Comparison of ENCODE assay signal across 8 cellular contexts in the genomic region with DNA sequence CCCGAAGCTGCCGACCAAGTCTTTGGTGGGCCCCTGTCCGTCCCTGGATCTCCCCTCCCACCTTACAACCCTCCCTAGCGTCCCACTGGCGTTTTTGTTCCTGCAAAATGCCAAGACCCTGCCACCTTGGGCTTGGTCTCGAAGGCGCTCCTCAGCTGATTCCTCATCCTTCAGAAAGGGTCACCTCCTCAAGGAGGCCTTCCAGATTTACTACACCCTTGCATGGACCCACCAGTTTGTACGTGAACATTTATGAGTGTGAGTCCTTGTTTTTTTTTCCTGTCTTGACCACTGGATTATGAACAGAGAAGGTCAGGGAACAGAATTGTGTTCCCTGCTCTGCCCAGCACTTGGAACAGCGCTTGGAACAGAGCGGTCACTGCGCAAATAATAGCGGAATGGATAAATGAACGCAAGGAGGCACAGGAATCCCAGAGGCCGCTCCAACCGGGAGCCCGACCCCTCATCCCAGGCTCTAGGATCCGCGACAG. TPM values are rescaled to one million over a fixed set of nuclear protein-coding genes. Genes with fewer than 3 reads are reported as not detected.
DNase-seq lines count a peak whose midpoint lies in the region; ATAC-seq, FAIRE-seq and TF ChIP-seq lines count a peak whose summit lies in the region.

No MANE protein-coding gene starts in this region.

- H2BK120ac ChIP-seq in H1 (replicated peaks; ENCODE audit: low read depth, low read length), result no peak overlapping the region

- peaks cover 3% of the 10 kb centered on the region for H3F3A ChIP-seq in PC-3 (ENCODE audit: low read length, unreplicated experiment)

- H3K27me3 Mint-ChIP-seq in CD4-positive, CD25-positive, alpha-beta regulatory T cell, result peaks cover 36% of the 10 kb centered on the region
- H3K27me3 Mint-ChIP-seq in osteocyte (ENCODE audit: unreplicated experiment), result peaks cover 9% of the 10 kb centered on the region

- no peaks in the 10 kb centered on the region for H3K79me1 ChIP-seq in H1 (ENCODE audit: low read depth, low read length)

- POLR2A ChIA-PET in PC-3 (lab: Charles Lee; ENCODE audit: unreplicated experiment), result no interaction called here
- POLR2A ChIA-PET in H1 (lab: Charles Lee; ENCODE audit: partially characterized antibody), result interaction anchor here (0.7 to 28.2 kb wide), 5 partner anchors 9 to 57 kb away, joined by 4 to 736 read pairs (median 4); partner anchors contain the start of genes NDUFB10, RNF151, RPS2 and TBL3

- peak overlapping the region; percentile 61; the same call in 1 of the 2 replicates for H2BK15ac ChIP-seq in H1 (ENCODE audit: low read length)

- H2AFZ ChIP-seq in PC-3 (ENCODE audit: low read length), result no peak overlapping the region
- no peak overlapping the region for H2AFZ ChIP-seq in H1 (ENCODE audit: low read length)

- no TSS peak for BruUV-seq in PC-3 (replicated peaks; lab: Mats Ljungman, UMichigan)

- no peak for DNase-seq in CD4-positive, CD25-positive, alpha-beta regulatory T cell
- DNase-seq in PC-3, result no peak
- DNase-seq in H1 (ENCODE audit: low read depth in 1 of 2, low spot score in 2 of 2), result no peak
- DNase-seq in osteocyte (ENCODE audit: extremely low spot score, unreplicated experiment), result no peak
- DNase-seq in NOMO-1 treated with dmso at 0.1 percent for 144 hours (lab: John Stamatoyannopoulos, UW; ENCODE audit: unreplicated experiment), result no peak
- no peak for DNase-seq in NCI-H2227 (lab: John Stamatoyannopoulos, UW; ENCODE audit: unreplicated experiment)
- DNase-seq in retina, result no peak

- no peak overlapping the region for H3K18ac ChIP-seq in H1 (ENCODE audit: extremely low read depth, low read length)

- no peak for TF ChIP-seq RAD21 in H1 (IDR thresholded peaks at IDR 0.05 in 1 of 2, conservative IDR thresholded peaks at IDR 0.05 in 1 of 2; ENCODE audit: low read depth in 2 of 2, low read length in 2 of 2)

- no peak for ATAC-seq in CD4-positive, CD25-positive, alpha-beta regulatory T cell (ENCODE audit: low read depth in 2 of 2)
- ATAC-seq in PC-3 (no peak), GM19023 (IDR thresholded peaks at IDR 0.05; ENCODE audit: unreplicated experiment) (no peak)

- H3K56ac ChIP-seq in H1 (replicated peaks; ENCODE audit: insufficient read length, low read depth, low read length), result no peak overlapping the region

- WGBS in H1 (ENCODE audit: extremely low coverage in 1 of 2, insufficient coverage in 1 of 2, insufficient read length in 1 of 2, insufficient replicate concordance in 2 of 2, low coverage in 1 of 2, low lambda C conversion rate in 2 of 2, missing lambda C conversion rate in 1 of 2), 2 experiments, result 34% methylated on average over 18 of the region's 18 CpGs; no CpG with 5 or more reads in 1 of the 2 experiments

- peak overlapping the region; percentile 95 for H3K4me2 ChIP-seq in PC-3 (ENCODE audit: low read length)
- peak overlapping the region; percentile 58 to 97 for H3K4me2 ChIP-seq in H1 (ENCODE audit: insufficient read depth in 1 of 2, low read depth in 2 of 2, low read length in 2 of 2)

- peaks cover 26% of the 10 kb centered on the region for H3K23me2 ChIP-seq in H1 (ENCODE audit: low read depth, low read length)

- H2BK12ac ChIP-seq in H1 (ENCODE audit: low read depth, low read length), result no peak overlapping the region

- TF ChIP-seq CTCF in PC-3 (conservative IDR thresholded peaks at IDR 0.05; ENCODE audit: low read depth, low read length) (no peak), H1 (IDR thresholded peaks at IDR 0.05; ENCODE audit: control extremely low read depth in 1 of 3, insufficient read depth in 1 of 3, low read depth in 1 of 3, low read length in 3 of 3) (no peak; a peak in 1 of 4 replicates), osteocyte (IDR thresholded peaks at IDR 0.05) (no peak)

- H3K9me3 Mint-ChIP-seq in CD4-positive, CD25-positive, alpha-beta regulatory T cell, result peaks cover 0 to 2% (median 0%) of the 10 kb centered on the region in 7 donors
- no peaks in the 10 kb centered on the region for H3K9me3 Mint-ChIP-seq in osteocyte (ENCODE audit: unreplicated experiment)

- no peak overlapping the region for H2BK5ac ChIP-seq in H1 (ENCODE audit: low read depth, low read length)

- TF ChIP-seq POLR2A in H1 (IDR thresholded peaks at IDR 0.05; ENCODE audit: control extremely low read depth in 1 of 2, low read depth in 2 of 2, low read length in 2 of 2), result 0 out of 3 replicates have a peak, but pooled peaks of 1 of the 2 experiments have one; percentile 5

- TF ChIP-seq EP300 in H1 (IDR thresholded peaks at IDR 0.05; ENCODE audit: borderline replicate concordance in 1 of 2, low read depth in 2 of 2, low read length in 2 of 2), result no peak

- H4K5ac ChIP-seq in H1 (ENCODE audit: insufficient read length, low read depth, low read length), result no peak overlapping the region

- peaks cover 5% of the 10 kb centered on the region for H3K36me3 ChIP-seq in CD4-positive, CD25-positive, alpha-beta regulatory T cell (ENCODE audit: control insufficient read depth, insufficient read depth, low read length)
- H3K36me3 ChIP-seq in PC-3 (ENCODE audit: low read depth, low read length) (no peaks in the 10 kb centered on the region; the same call in 1 of the 2 replicates), H1 (ENCODE audit: control insufficient read depth in 2 of 4, insufficient read depth in 4 of 4, low read length in 3 of 4) (peaks cover 2 to 7% (median 3%) of the 10 kb centered on the region in 4 experiments; a peak in 3 of 8 replicates)

- H3K27ac Mint-ChIP-seq in CD4-positive, CD25-positive, alpha-beta regulatory T cell, result no peak overlapping the region
- H3K27ac Mint-ChIP-seq in osteocyte (ENCODE audit: unreplicated experiment), result no peak overlapping the region

- H3K9me3 ChIP-seq in CD4-positive, CD25-positive, alpha-beta regulatory T cell (ENCODE audit: control insufficient read depth in 2 of 2, low read length in 2 of 2), result no peaks in the 10 kb centered on the region
- no peaks in the 10 kb centered on the region for H3K9me3 ChIP-seq in PC-3 (ENCODE audit: low read length)
- no peaks in the 10 kb centered on the region for H3K9me3 ChIP-seq in H1 (ENCODE audit: insufficient read depth in 2 of 2, low read depth in 1 of 2, low read length in 1 of 2)

- peaks cover 25% of the 10 kb centered on the region for H3K4me1 ChIP-seq in CD4-positive, CD25-positive, alpha-beta regulatory T cell (ENCODE audit: control insufficient read depth, insufficient read depth, low read length, poor library complexity, severe bottlenecking)
- H3K4me1 ChIP-seq in PC-3 (ENCODE audit: insufficient read depth, low read length) (peaks cover 47% of the 10 kb centered on the region), H1 (replicated peaks in 1 of 4; ENCODE audit: control insufficient read depth in 3 of 4, insufficient read depth in 4 of 4, low read length in 3 of 4) (peaks cover 3 to 40% (median 27%) of the 10 kb centered on the region in 4 experiments)

- peak overlapping the region; percentile 80 to 92 (median 86) for H3K4me3 Mint-ChIP-seq in CD4-positive, CD25-positive, alpha-beta regulatory T cell
- peak overlapping the region; percentile 71 for H3K4me3 Mint-ChIP-seq in osteocyte (ENCODE audit: unreplicated experiment)

- H3K36me3 Mint-ChIP-seq in CD4-positive, CD25-positive, alpha-beta regulatory T cell, result no peaks in the 10 kb centered on the region
- peaks cover 9% of the 10 kb centered on the region for H3K36me3 Mint-ChIP-seq in osteocyte (ENCODE audit: unreplicated experiment)

- no peak overlapping the region for H4K91ac ChIP-seq in H1 (replicated peaks; ENCODE audit: insufficient read length, low read length)

- H3K4me1 Mint-ChIP-seq in CD4-positive, CD25-positive, alpha-beta regulatory T cell, result peaks cover 0 to 19% (median 8%) of the 10 kb centered on the region in 4 donors
- H3K4me1 Mint-ChIP-seq in osteocyte (ENCODE audit: unreplicated experiment), result peaks cover 11% of the 10 kb centered on the region

- intact Hi-C loops in PC-3 (cut with micrococcal nuclease), result no loop called here

- H3K4me3 ChIP-seq in CD4-positive, CD25-positive, alpha-beta regulatory T cell (ENCODE audit: low read depth, low read length), result peak overlapping the region; percentile 55
- H3K4me3 ChIP-seq in PC-3 (ENCODE audit: low read length), result peak overlapping the region; percentile 90
- peak overlapping the region; percentile 44 to 96 (median 61); a peak in 7 of 8 replicates for H3K4me3 ChIP-seq in H1 (ENCODE audit: extremely low read depth in 1 of 4, insufficient read depth in 2 of 4, low read depth in 3 of 4, low read length in 4 of 4)

- H2AK5ac ChIP-seq in H1 (ENCODE audit: low read depth, low read length), result peak overlapping the region; percentile 86; the same call in 1 of the 2 replicates

- no peak for FAIRE-seq in H1 (lab: Jason Lieb, UNC)

- H3K9ac ChIP-seq in PC-3 (ENCODE audit: low read length), result no peak overlapping the region
- H3K9ac ChIP-seq in H1 (replicated peaks in 1 of 4; ENCODE audit: extremely low read depth in 1 of 4, low read depth in 3 of 4, low read length in 3 of 4), result peak overlapping the region in 1 of 4 experiments; percentile 4; a peak in 1 of 7 replicates

- H3K4ac ChIP-seq in H1 (replicated peaks; ENCODE audit: insufficient read length, low read depth, low read length), result no peak overlapping the region

- H3K79me2 ChIP-seq in PC-3 (ENCODE audit: low read length), result peaks cover 19% of the 10 kb centered on the region
- H3K79me2 ChIP-seq in H1 (ENCODE audit: control insufficient read depth in 1 of 2, insufficient read depth in 2 of 2, low read length in 2 of 2), result peaks cover 0 to 9% of the 10 kb centered on the region in 2 experiments; a peak in 1 of 4 replicates

- H3K27me3 ChIP-seq in CD4-positive, CD25-positive, alpha-beta regulatory T cell (ENCODE audit: control insufficient read depth, insufficient read depth, low read length), result peaks cover 11% of the 10 kb centered on the region
- H3K27me3 ChIP-seq in PC-3 (ENCODE audit: low read length) (no peaks in the 10 kb centered on the region), H1 (replicated peaks in 1 of 4; ENCODE audit: control insufficient read depth in 3 of 4, extremely low read depth in 1 of 4, insufficient read depth in 3 of 4, low read length in 3 of 4) (peaks cover 8 to 40% (median 39%) of the 10 kb centered on the region in 4 experiments; a peak in 6 of 7 replicates)

- no peak overlapping the region for H3K23ac ChIP-seq in H1 (ENCODE audit: insufficient read length)

- no peak overlapping the region for H3K14ac ChIP-seq in H1 (ENCODE audit: insufficient read length)

- no peaks in the 10 kb centered on the region for H4K20me1 ChIP-seq in PC-3 (ENCODE audit: low read length)
- H4K20me1 ChIP-seq in H1 (replicated peaks in 1 of 2; ENCODE audit: control insufficient read depth in 1 of 2, insufficient read depth in 2 of 2, low read length in 2 of 2), result peaks cover 0 to 12% of the 10 kb centered on the region in 2 experiments

- H2BK20ac ChIP-seq in H1 (ENCODE audit: low read length), result no peak overlapping the region

- no peak overlapping the region for H4K8ac ChIP-seq in H1 (ENCODE audit: extremely low read depth, insufficient read depth, low read length)

- CTCF ChIA-PET in PC-3 (lab: Charles Lee), result no interaction called here
- CTCF ChIA-PET in H1 (lab: Charles Lee; ENCODE audit: partially characterized antibody), result interaction anchor here (0.6 to 3.1 kb wide), 7 partner anchors 11 to 550 kb away, joined by 3 to 9 read pairs (median 4); no protein-coding TSS in a partner anchor

- H3K9me2 ChIP-seq in PC-3 (replicated peaks; ENCODE audit: low read length), result no peaks in the 10 kb centered on the region

- H3K27ac ChIP-seq in CD4-positive, CD25-positive, alpha-beta regulatory T cell (ENCODE audit: insufficient read depth, low read length, poor library complexity, severe bottlenecking), result peak overlapping the region; percentile 60
- H3K27ac ChIP-seq in PC-3 (ENCODE audit: low read length) (no peak overlapping the region), H1 (ENCODE audit: low read depth, low read length) (no peak overlapping the region)

RNA-seq across cellular contexts. Expression of gene GFER, which starts 0.9 kb away (rescaled TPM):
- 18.4 TPM for total RNA-seq in CD4-positive, CD25-positive, alpha-beta regulatory T cell
- polyA plus RNA-seq in CD4-positive, CD25-positive, alpha-beta regulatory T cell, result 10 to 100 TPM; 30.5 to 45.5 (median 36.5) TPM
- 66.8 and 77.2 TPM in 2 replicates for total RNA-seq in PC-3 (2014; rRNA removed)
- total RNA-seq in H1 (2021; fragmentation: NEBNext Ultra II Directional; extraction: Animal tissue kit (Norgen Biotek cat#: 25700)), result 37.9 and 45.4 TPM in 2 replicates
- 17.7 and 29.1 TPM in 2 replicates for polyA plus RNA-seq in H1 (2011; rRNA removed)
- 19.6 TPM for polyA plus RNA-seq in H1 (2011; cell fraction: cytosol; rRNA removed)
- polyA plus RNA-seq in H1 (2011; cell fraction: nucleus; rRNA removed), result 36.4 TPM
- 34.2 to 52.3 TPM (median 47.8 TPM) in 4 replicates for polyA plus RNA-seq in H1 (2012, experiment 1 of 2)
- 63.8 TPM for polyA plus RNA-seq in H1 (2012, experiment 2 of 2)
- polyA plus RNA-seq in H1 (2013, experiment 1 of 2), result 33.8 TPM
- polyA plus RNA-seq in H1 (2013, experiment 2 of 2), result 33.2 TPM
- polyA minus RNA-seq in H1 (2011; rRNA and poly(A)+ RNA removed), result 7.9 and 10.7 TPM in 2 replicates
- 21.6 TPM for polyA minus RNA-seq in H1 (2011; cell fraction: cytosol; rRNA and poly(A)+ RNA removed)
- 22.6 TPM for polyA minus RNA-seq in H1 (2011; cell fraction: nucleus; rRNA and poly(A)+ RNA removed)
- total RNA-seq in osteocyte, result 21.2 and 24.7 TPM in 2 replicates

RNA-seq across cellular contexts. Expression of gene NOXO1, which starts 1.8 kb away (rescaled TPM):
- total RNA-seq in CD4-positive, CD25-positive, alpha-beta regulatory T cell, result 0.47 TPM
- polyA plus RNA-seq in CD4-positive, CD25-positive, alpha-beta regulatory T cell, result under 1 TPM in 2 of 4 donors, not detected in 2; 0.16 to 0.35 TPM
- total RNA-seq in PC-3 (2014; rRNA removed) (2.4 and 3.4 TPM in 2 replicates), osteocyte (0.54 and 0.91 TPM in 2 replicates)
- total RNA-seq in H1 (2021; fragmentation: NEBNext Ultra II Directional; extraction: Animal tissue kit (Norgen Biotek cat#: 25700)), result 2.5 and 3.3 TPM in 2 replicates
- polyA plus RNA-seq in H1 (2011; rRNA removed), result 1.3 and 2.6 TPM in 2 replicates
- polyA plus RNA-seq in H1 (2011; cell fraction: cytosol; rRNA removed), result 1.7 TPM
- 2.3 TPM for polyA plus RNA-seq in H1 (2011; cell fraction: nucleus; rRNA removed)
- 0.33 to 1.1 TPM (median 0.74 TPM) in 4 replicates for polyA plus RNA-seq in H1 (2012, experiment 1 of 2)
- 0.58 TPM for polyA plus RNA-seq in H1 (2012, experiment 2 of 2)
- polyA plus RNA-seq in H1 (2013, experiment 1 of 2), result 1.1 TPM
- polyA plus RNA-seq in H1 (2013, experiment 2 of 2), result 1.0 TPM
- polyA minus RNA-seq in H1 (2011; rRNA and poly(A)+ RNA removed), result not detected in 2 replicates
- polyA minus RNA-seq in H1 (2011; cell fraction: cytosol; rRNA and poly(A)+ RNA removed), result not detected
- polyA minus RNA-seq in H1 (2011; cell fraction: nucleus; rRNA and poly(A)+ RNA removed), result 0.60 TPM

RNA-seq across cellular contexts. Expression of gene SYNGR3, which starts 6.7 kb away (rescaled TPM):
- total RNA-seq in CD4-positive, CD25-positive, alpha-beta regulatory T cell, result 3.2 TPM
- polyA plus RNA-seq in CD4-positive, CD25-positive, alpha-beta regulatory T cell, result 1 to 10 TPM in 2 of 4 donors, under 1 TPM in 1, not detected in 1; 0.82 to 1.8 (median 1.1) TPM
- total RNA-seq in PC-3 (2014; rRNA removed), result 1.5 and 2.8 TPM in 2 replicates
- 36.2 and 38.8 TPM in 2 replicates for total RNA-seq in H1 (2021; fragmentation: NEBNext Ultra II Directional; extraction: Animal tissue kit (Norgen Biotek cat#: 25700))
- 49.9 and 72.3 TPM in 2 replicates for polyA plus RNA-seq in H1 (2011; rRNA removed)
- polyA plus RNA-seq in H1 (2011; cell fraction: cytosol; rRNA removed), result 43.3 TPM
- polyA plus RNA-seq in H1 (2011; cell fraction: nucleus; rRNA removed), result 58.6 TPM
- polyA plus RNA-seq in H1 (2012, experiment 1 of 2), result 25.3 to 42.7 TPM (median 36.2 TPM) in 4 replicates
- 36.8 TPM for polyA plus RNA-seq in H1 (2012, experiment 2 of 2)
- polyA plus RNA-seq in H1 (2013, experiment 1 of 2), result 26.9 TPM
- 28.0 TPM for polyA plus RNA-seq in H1 (2013, experiment 2 of 2)
- 22.3 and 31.8 TPM in 2 replicates for polyA minus RNA-seq in H1 (2011; rRNA and poly(A)+ RNA removed)
- 34.8 TPM for polyA minus RNA-seq in H1 (2011; cell fraction: cytosol; rRNA and poly(A)+ RNA removed)
- 32.6 TPM for polyA minus RNA-seq in H1 (2011; cell fraction: nucleus; rRNA and poly(A)+ RNA removed)
- total RNA-seq in osteocyte, result 0.57 and 0.91 TPM in 2 replicates

RNA-seq across cellular contexts. Expression of gene TBL3, which starts 11.2 kb away (rescaled TPM):
- total RNA-seq in CD4-positive, CD25-positive, alpha-beta regulatory T cell, result 25.3 TPM
- polyA plus RNA-seq in CD4-positive, CD25-positive, alpha-beta regulatory T cell, result 10 to 100 TPM; 48.0 to 60.0 (median 53.9) TPM
- total RNA-seq in PC-3 (2014; rRNA removed), result 71.5 and 111 TPM in 2 replicates
- 65.8 and 66.8 TPM in 2 replicates for total RNA-seq in H1 (2021; fragmentation: NEBNext Ultra II Directional; extraction: Animal tissue kit (Norgen Biotek cat#: 25700))
- polyA plus RNA-seq in H1 (2011; rRNA removed), result 137 and 159 TPM in 2 replicates
- polyA plus RNA-seq in H1 (2011; cell fraction: cytosol; rRNA removed), result 103 TPM
- polyA plus RNA-seq in H1 (2011; cell fraction: nucleus; rRNA removed), result 173 TPM
- 37.5 to 87.9 TPM (median 82.0 TPM) in 4 replicates for polyA plus RNA-seq in H1 (2012, experiment 1 of 2)
- polyA plus RNA-seq in H1 (2012, experiment 2 of 2), result 92.8 TPM
- polyA plus RNA-seq in H1 (2013, experiment 1 of 2), result 36.0 TPM
- 28.1 TPM for polyA plus RNA-seq in H1 (2013, experiment 2 of 2)
- polyA minus RNA-seq in H1 (2011; rRNA and poly(A)+ RNA removed), result 59.1 and 71.8 TPM in 2 replicates
- polyA minus RNA-seq in H1 (2011; cell fraction: cytosol; rRNA and poly(A)+ RNA removed), result 62.5 TPM
- 75.9 TPM for polyA minus RNA-seq in H1 (2011; cell fraction: nucleus; rRNA and poly(A)+ RNA removed)
- 29.9 and 32.0 TPM in 2 replicates for total RNA-seq in osteocyte

RNA-seq across cellular contexts. Expression of gene RNF151, which starts 16.4 kb away (rescaled TPM):
- not detected for total RNA-seq in CD4-positive, CD25-positive, alpha-beta regulatory T cell
- not detected for polyA plus RNA-seq in CD4-positive, CD25-positive, alpha-beta regulatory T cell
- total RNA-seq in PC-3 (2014; rRNA removed) (not detected in 2 replicates), osteocyte (0.46 TPM in 1 of 2 replicates, not detected in the other)
- not detected in 2 replicates for total RNA-seq in H1 (2021; fragmentation: NEBNext Ultra II Directional; extraction: Animal tissue kit (Norgen Biotek cat#: 25700))
- 0.17 TPM in 1 of 2 replicates, not detected in the other for polyA plus RNA-seq in H1 (2011; rRNA removed)
- polyA plus RNA-seq in H1 (2011; cell fraction: cytosol; rRNA removed), result not detected
- polyA plus RNA-seq in H1 (2011; cell fraction: nucleus; rRNA removed), result 0.37 TPM
- polyA plus RNA-seq in H1 (2012, experiment 1 of 2), result 0.31 TPM in 1 of 4 replicates, not detected in the others
- polyA plus RNA-seq in H1 (2012, experiment 2 of 2), result not detected
- not detected for polyA plus RNA-seq in H1 (2013, experiment 1 of 2)
- not detected for polyA plus RNA-seq in H1 (2013, experiment 2 of 2)
- polyA minus RNA-seq in H1 (2011; rRNA and poly(A)+ RNA removed), result not detected in 2 replicates
- not detected for polyA minus RNA-seq in H1 (2011; cell fraction: cytosol; rRNA and poly(A)+ RNA removed)
- polyA minus RNA-seq in H1 (2011; cell fraction: nucleus; rRNA and poly(A)+ RNA removed), result not detected
